Comparison of ENCODE assay signal across 10 cellular contexts in genomic region chr4:173537628-173538147, GRCh38. TPM values are rescaled to one million over a fixed set of nuclear protein-coding genes. Genes with fewer than 3 reads are reported as not detected.
DNase-seq lines count a peak whose midpoint lies in the region; ATAC-seq and TF ChIP-seq lines count a peak whose summit lies in the region.
"Had no signal": no experiment of that assay in that cellular context is flagged by ENCODE, and none has a peak within 500 bp of the region (broad histone marks: within the 10 kb centered on the region; RNA-seq: fewer than 3 reads in every experiment).

No MANE protein-coding gene starts in this region.

- no peaks in the 10 kb centered on the region for H3F3A ChIP-seq in smooth muscle cell (ENCODE audit: low read depth)

- H3K4me1 ChIP-seq in HAP-1 (peaks cover 3% of the 10 kb centered on the region; the same call in 1 of the 2 replicates), iPS-20b (ENCODE audit: insufficient read depth, low read length) (0 out of 2 replicates have a peak, but pooled peaks cover 4% of the 10 kb centered on the region), smooth muscle cell (ENCODE audit: low read depth) (peaks cover 16% of the 10 kb centered on the region)

- peak overlapping the region; percentile 17 for H2AFZ ChIP-seq in smooth muscle cell (ENCODE audit: low read depth)

- no peak overlapping the region for H3K27ac ChIP-seq in iPS-20b (ENCODE audit: low read length)
- H3K27ac ChIP-seq in smooth muscle cell (ENCODE audit: low read depth), result peak overlapping the region; percentile 53
- H3K27ac ChIP-seq: epithelial cell of prostate had no signal

- no peak for DNase-seq in HAP-1 (ENCODE audit: low spot score in 2 of 2)
- no peak for DNase-seq in activated CD8-positive, alpha-beta T cell treated with anti-CD3 and anti-CD28 coated beads, Interleukin-2, amount 10 ng/mL, durations not matched to agents 7 days and 5 days
- DNase-seq in smooth muscle cell (lab: John Stamatoyannopoulos, UW; ENCODE audit: unreplicated experiment), result no peak
- DNase-seq in MV-4-11 (lab: John Stamatoyannopoulos, UW), result no peak
- no peak for DNase-seq in A172 (ENCODE audit: low spot score)
- DNase-seq in HT-29 (ENCODE audit: low spot score), result no peak
- no peak for DNase-seq in SW480 (ENCODE audit: low spot score)

- H3K4me3 ChIP-seq in HAP-1 (0 out of 2 replicates have a peak overlapping the region, but pooled peaks have one; percentile 18), iPS-20b (ENCODE audit: low read length) (peak overlapping the region; percentile 56; the same call in 1 of the 2 replicates), smooth muscle cell (peak overlapping the region; percentile 44)

- CTCF ChIA-PET in activated CD8-positive, alpha-beta T cell treated with anti-CD3 and anti-CD28 coated beads, Interleukin-2, amount 10 ng/mL, durations not matched to agents 7 days and 5 days (lab: Charles Lee), result interaction anchor here (0.9 kb wide), 1 partner anchor 44 kb away, joined by 3 read pairs; no protein-coding TSS in a partner anchor

- H3K4me3 Mint-ChIP-seq in activated CD8-positive, alpha-beta T cell treated with anti-CD3 and anti-CD28 coated beads, Interleukin-2, amount 10 ng/mL, durations not matched to agents 7 days and 5 days, result no peak overlapping the region

- H3K9me3 ChIP-seq in HAP-1, result no peaks in the 10 kb centered on the region
- peaks cover 12% of the 10 kb centered on the region; the same call in 1 of the 2 replicates for H3K9me3 ChIP-seq in iPS-20b (ENCODE audit: insufficient read depth, low read depth, low read length)
- no peaks in the 10 kb centered on the region for H3K9me3 ChIP-seq in smooth muscle cell (replicated peaks; ENCODE audit: low read depth)

- H4K20me1 ChIP-seq in smooth muscle cell (ENCODE audit: low read depth), result peaks cover 7% of the 10 kb centered on the region

- peaks cover 80% of the 10 kb centered on the region for H3K27me3 Mint-ChIP-seq in activated CD8-positive, alpha-beta T cell treated with anti-CD3 and anti-CD28 coated beads, Interleukin-2, amount 10 ng/mL, durations not matched to agents 7 days and 5 days (ENCODE audit: low read depth)

- H3K27me3 ChIP-seq in HAP-1 (ENCODE audit: low read depth) (peaks cover 74% of the 10 kb centered on the region), iPS-20b (ENCODE audit: insufficient read depth, low read length) (peaks cover 100% of the 10 kb centered on the region), smooth muscle cell (ENCODE audit: low read depth) (peaks cover 7% of the 10 kb centered on the region)

- no peaks in the 10 kb centered on the region for H3K9me3 Mint-ChIP-seq in activated CD8-positive, alpha-beta T cell treated with anti-CD3 and anti-CD28 coated beads, Interleukin-2, amount 10 ng/mL, durations not matched to agents 7 days and 5 days (ENCODE audit: insufficient read depth)

- no peak overlapping the region for H3K9ac ChIP-seq in iPS-20b (ENCODE audit: low read depth, low read length)
- peak overlapping the region; percentile 54 for H3K9ac ChIP-seq in smooth muscle cell (ENCODE audit: low read depth)

- peak; percentile 27 for ATAC-seq in activated CD8-positive, alpha-beta T cell treated with anti-CD3 and anti-CD28 coated beads, Interleukin-2, amount 10 ng/mL, durations not matched to agents 7 days and 5 days

- POLR2A ChIA-PET in activated CD8-positive, alpha-beta T cell treated with anti-CD3 and anti-CD28 coated beads, Interleukin-2, amount 10 ng/mL, durations not matched to agents 7 days and 5 days (lab: Charles Lee), result interaction anchor here (1.0 kb wide), 1 partner anchor 8 kb away, joined by 3 read pairs; the partner anchor contains the start of gene HAND2

- peaks cover 9% of the 10 kb centered on the region for H3K4me1 Mint-ChIP-seq in activated CD8-positive, alpha-beta T cell treated with anti-CD3 and anti-CD28 coated beads, Interleukin-2, amount 10 ng/mL, durations not matched to agents 7 days and 5 days (ENCODE audit: low read depth)

- peaks cover 2% of the 10 kb centered on the region for H3K36me3 Mint-ChIP-seq in activated CD8-positive, alpha-beta T cell treated with anti-CD3 and anti-CD28 coated beads, Interleukin-2, amount 10 ng/mL, durations not matched to agents 7 days and 5 days (ENCODE audit: low read depth)

- H3K36me3 ChIP-seq in HAP-1 (replicated peaks), result no peaks in the 10 kb centered on the region
- no peaks in the 10 kb centered on the region for H3K36me3 ChIP-seq in iPS-20b (ENCODE audit: insufficient read depth, low read depth, low read length)
- H3K36me3 ChIP-seq in smooth muscle cell (ENCODE audit: low read depth), result no peaks in the 10 kb centered on the region

- WGBS in smooth muscle cell (ENCODE audit: low lambda C conversion rate), result 17% methylated on average over 20 of the region's 20 CpGs

- in situ Hi-C loops in HAP-1 (cut with MboI; ENCODE audit: low sequenced_read_pairs), result no loop called here

- peaks cover 91% of the 10 kb centered on the region for H3K79me2 ChIP-seq in smooth muscle cell (ENCODE audit: low read depth)

- H3K4me2 ChIP-seq in smooth muscle cell, result peak overlapping the region; percentile 88

- TF ChIP-seq CTCF in smooth muscle cell (IDR thresholded peaks at IDR 0.05; ENCODE audit: borderline replicate concordance, insufficient read depth, poor library complexity, severe bottlenecking), result no peak

- H3K27ac Mint-ChIP-seq in activated CD8-positive, alpha-beta T cell treated with anti-CD3 and anti-CD28 coated beads, Interleukin-2, amount 10 ng/mL, durations not matched to agents 7 days and 5 days, result no peak overlapping the region
- H3K27ac Mint-ChIP-seq: natural killer cell treated with Interleukin-12 subunit alpha and Interleukin-12 subunit beta and Interleukin-15 and Interleukin-18, amount 100 ng/mL, for 72 hours had no signal

RNA-seq across cellular contexts. Expression of gene HAND2, which starts 7.7 kb away (rescaled TPM):
- not detected for total RNA-seq in activated CD8-positive, alpha-beta T cell treated with anti-CD3 and anti-CD28 coated beads, Interleukin-2, amount 10 ng/mL, durations not matched to agents 7 days and 5 days
- total RNA-seq in smooth muscle cell, result 243 and 265 TPM in 2 replicates
- polyA plus RNA-seq in smooth muscle cell, result 287 and 324 TPM in 2 replicates
- 0.19 and 0.50 TPM in 2 replicates for total RNA-seq in A172 (2014; rRNA removed; shearing (Covaris generic))
- total RNA-seq in HT-29 (2014; rRNA removed; shearing (Covaris generic)), result not detected in 2 replicates
- total RNA-seq: natural killer cell treated with Interleukin-12 subunit alpha and Interleukin-12 subunit beta and Interleukin-15 and Interleukin-18, amount 100 ng/mL, for 72 hours had no signal

Comparison
In these comparisons a context has a peak if more than half of its experiments do, and no peak if none do; other contexts are left out.
1. RNA of gene HAND2, which starts 7.7 kb away (total RNA-seq): 243 to 265 TPM in smooth muscle cell; 0.19 to 0.50 TPM in A172, not detected in activated CD8-positive, alpha-beta T cell treated with anti-CD3 and anti-CD28 coated beads, Interleukin-2, amount 10 ng/mL, durations not matched to agents 7 days and 5 days and not detected in HT-29; every median in the first group is over 100 times any median in the second.
2. Peak in every context shown above with its lines, with median percentiles within 50 percentile points of each other: H3K4me3 ChIP-seq.